In genomic region chr5:8446179-8446578, GRCh38 we compare ENCODE assay signal across 16 cellular contexts.
"Had no signal": no experiment of that assay in that cellular context is flagged by ENCODE, and none has a peak within 500 bp of the region (broad histone marks: within the 10 kb centered on the region; RNA-seq: fewer than 3 reads in every experiment).

No MANE protein-coding gene starts in this region.

- H3K4me1 ChIP-seq: body of pancreas, right lobe of liver, suprapubic skin had no signal

- H3K4me2 ChIP-seq: smooth muscle cell had no signal

- H3K9me3 ChIP-seq: body of pancreas, ovary, right lobe of liver had no signal

- DNase-seq: activated CD4-positive, alpha-beta T cell treated with anti-CD3 and anti-CD28 coated beads for 4 hours; activated CD8-positive, alpha-beta T cell treated with anti-CD3 and anti-CD28 coated beads for 36 hours; activated effector memory CD4-positive, alpha-beta T cell treated with anti-CD3 and anti-CD28 coated beads, Interleukin-2, amount 50 U/mL, for 16 hours; activated T-cell treated with anti-CD3 and anti-CD28 coated beads, Interleukin-2, amount 50 U/mL, for 48 hours; amygdala; body of pancreas; caudate nucleus; left colon; ovary; right lobe of liver; stimulated activated CD4-positive, alpha-beta T cell treated with anti-CD3 and anti-CD28 coated beads, Interleukin-4, amount 100 ng/mL, for 4 hours; stimulated activated CD8-positive, alpha-beta memory T cell treated with anti-CD3 and anti-CD28 coated beads, Interleukin-4, amount 100 ng/mL, for 48 hours; trophoblast cell had no signal

- H3K27ac ChIP-seq: body of pancreas, ovary, right lobe of liver, suprapubic skin had no signal

- ATAC-seq: activated CD8-positive, alpha-beta T cell treated with anti-CD3 and anti-CD28 coated beads for 36 hours; body of pancreas; left colon; right lobe of liver had no signal

- H3K36me3 ChIP-seq: ovary, right lobe of liver, suprapubic skin had no signal

- H3K27me3 ChIP-seq: body of pancreas, ovary, right lobe of liver, suprapubic skin had no signal

- H3K4me3 ChIP-seq: body of pancreas, lung, ovary, right lobe of liver, smooth muscle cell, suprapubic skin had no signal
